In the genomic region with DNA sequence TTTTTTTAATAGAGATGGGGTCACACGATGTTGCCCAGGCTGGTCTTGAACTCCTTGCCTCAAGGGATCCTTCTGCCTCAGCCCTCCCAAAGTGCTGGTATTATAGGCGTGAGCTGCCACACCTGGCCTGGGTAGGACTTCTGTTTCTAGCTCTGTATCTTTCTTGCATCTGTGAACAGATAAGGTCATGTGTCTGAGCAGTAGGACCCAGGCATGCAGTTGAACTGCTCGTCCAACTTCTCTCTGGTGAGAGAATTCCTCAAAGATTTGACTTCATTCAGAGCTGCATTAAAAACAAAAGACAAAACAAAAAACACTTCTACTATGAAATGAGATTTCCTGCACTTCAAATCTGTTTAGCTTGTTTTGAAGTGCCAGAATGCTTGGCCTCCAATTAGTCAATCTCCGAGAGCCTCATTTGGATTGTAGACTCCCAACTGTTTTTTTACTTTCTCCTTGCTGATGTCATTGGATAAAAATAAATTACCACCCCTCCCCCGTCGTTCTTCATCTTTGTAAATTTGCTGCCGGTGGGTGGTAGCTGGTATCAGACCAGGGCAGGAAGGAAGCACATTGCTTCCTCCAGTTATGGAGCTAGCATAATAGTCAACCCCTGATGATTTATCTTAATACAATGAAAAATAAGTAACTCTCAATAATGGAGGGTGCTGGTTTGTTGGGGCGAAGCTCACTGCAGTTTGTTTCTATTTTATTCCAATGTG, we compare ENCODE assay signal across 12 cellular contexts. TPM values are rescaled to one million over a fixed set of nuclear protein-coding genes. Genes with fewer than 3 reads are reported as not detected.
DNase-seq lines count a peak whose midpoint lies in the region; ATAC-seq and TF ChIP-seq lines count a peak whose summit lies in the region.
"Had no signal": no experiment of that assay in that cellular context is flagged by ENCODE, and none has a peak within 500 bp of the region (broad histone marks: within the 10 kb centered on the region; RNA-seq: fewer than 3 reads in every experiment).

No MANE protein-coding gene starts in this region.

- H3K9me3 ChIP-seq in CD8-positive, alpha-beta T cell (ENCODE audit: low read length) = no peaks in the 10 kb centered on the region
- H3K9me3 ChIP-seq: prostate gland had no signal

- H3K36me3 ChIP-seq in CD8-positive, alpha-beta T cell (ENCODE audit: insufficient read depth, low read length) = no peaks in the 10 kb centered on the region
- H3K36me3 ChIP-seq: prostate gland, WERI-Rb-1 had no signal

- intact Hi-C loops in CD8-positive, alpha-beta T cell (cut with DNase I, micrococcal nuclease) = no loop called here

- H3K27me3 ChIP-seq in CD8-positive, alpha-beta T cell (ENCODE audit: insufficient read depth, low read length) = no peaks in the 10 kb centered on the region

- no peak for ATAC-seq in CD8-positive, alpha-beta T cell
- ATAC-seq in HG02759 (IDR thresholded peaks at IDR 0.05; ENCODE audit: unreplicated experiment) = peak; percentile 37
- no peak for ATAC-seq in GM19467 (IDR thresholded peaks at IDR 0.05; ENCODE audit: unreplicated experiment)
- ATAC-seq in HG03439 (IDR thresholded peaks at IDR 0.05; ENCODE audit: unreplicated experiment) = no peak
- ATAC-seq: activated T-helper 17 cell treated with anti-CD3 and anti-CD28 coated beads, Interleukin-2, amount 50 U/mL, for 72 hours had no signal

- POLR2A ChIA-PET in CD8-positive, alpha-beta T cell (lab: Charles Lee) = no interaction called here

- H3K4me3 Mint-ChIP-seq in CD8-positive, alpha-beta T cell = no peak overlapping the region
- no peak overlapping the region for H3K4me3 Mint-ChIP-seq in nephron
- H3K4me3 Mint-ChIP-seq: activated T-helper 17 cell treated with anti-CD3 and anti-CD28 coated beads, Interleukin-2, amount 50 U/mL, for 72 hours had no signal

- H3K4me1 Mint-ChIP-seq in CD8-positive, alpha-beta T cell (ENCODE audit: low read depth) = peaks cover 8% of the 10 kb centered on the region
- H3K4me1 Mint-ChIP-seq in nephron = peaks cover 6% of the 10 kb centered on the region
- H3K4me1 Mint-ChIP-seq: activated T-helper 17 cell treated with anti-CD3 and anti-CD28 coated beads, Interleukin-2, amount 50 U/mL, for 72 hours had no signal

- peak overlapping the region; percentile 58 for H3K27ac Mint-ChIP-seq in CD8-positive, alpha-beta T cell
- peak overlapping the region in 2 of 3 experiments; percentile 53 to 77 for H3K27ac Mint-ChIP-seq in nephron
- H3K27ac Mint-ChIP-seq: activated T-helper 17 cell treated with anti-CD3 and anti-CD28 coated beads, Interleukin-2, amount 50 U/mL, for 72 hours had no signal

- peaks cover 5% of the 10 kb centered on the region for H3K4me1 ChIP-seq in CD8-positive, alpha-beta T cell (ENCODE audit: insufficient read depth, low read length)
- H3K4me1 ChIP-seq: prostate gland had no signal

- H3K27me3 Mint-ChIP-seq in CD8-positive, alpha-beta T cell (ENCODE audit: low read depth) = no peaks in the 10 kb centered on the region
- no peaks in the 10 kb centered on the region for H3K27me3 Mint-ChIP-seq in nephron (ENCODE audit: low read depth)

- CTCF ChIA-PET in CD8-positive, alpha-beta T cell (lab: Charles Lee) = interaction anchor here (3.1 kb wide), 1 partner anchor 19 kb away, joined by 15 read pairs; no protein-coding TSS in a partner anchor

- no peak overlapping the region for H3K27ac ChIP-seq in CD8-positive, alpha-beta T cell (ENCODE audit: low read depth, low read length)
- H3K27ac ChIP-seq: prostate gland, WERI-Rb-1 had no signal

- H3K36me3 Mint-ChIP-seq in CD8-positive, alpha-beta T cell = no peaks in the 10 kb centered on the region
- no peaks in the 10 kb centered on the region for H3K36me3 Mint-ChIP-seq in nephron (ENCODE audit: low read depth)

- TF ChIP-seq CTCF in CD8-positive, alpha-beta T cell (IDR thresholded peaks at IDR 0.05) = no peak
- no peak for TF ChIP-seq CTCF in nephron (IDR thresholded peaks at IDR 0.05; ENCODE audit: unreplicated experiment in 3 of 3)

- no peak for DNase-seq in CD8-positive, alpha-beta T cell
- peak; percentile 97 for DNase-seq in dermis blood vessel endothelial cell
- no peak for DNase-seq in activated gamma-delta T cell treated with Interleukin-2 at 50 U/mL for 16 hours
- no peak for DNase-seq in stimulated activated CD4-positive, alpha-beta T cell treated with anti-CD3 and anti-CD28 coated beads, Interleukin-1b, Interleukin-23, amount 100 ng/mL, for 48 hours
- DNase-seq: NCI-H146, WERI-Rb-1 had no signal

- H3K4me3 ChIP-seq in CD8-positive, alpha-beta T cell (ENCODE audit: low read depth, low read length) = no peak overlapping the region
- H3K4me3 ChIP-seq: prostate gland had no signal

- no peaks in the 10 kb centered on the region for H3K9me3 Mint-ChIP-seq in CD8-positive, alpha-beta T cell
- H3K9me3 Mint-ChIP-seq in nephron = no peaks in the 10 kb centered on the region

RNA-seq across cellular contexts. Expression of a gene that starts 17.6 kb away (rescaled TPM):
- under 1 TPM; 0.11 to 0.25 TPM for total RNA-seq in CD8-positive, alpha-beta T cell
- 25.2 and 36.3 TPM in 2 replicates for total RNA-seq in dermis blood vessel endothelial cell

RNA-seq across cellular contexts. Expression of a gene that starts 59.8 kb away (rescaled TPM):
- total RNA-seq in CD8-positive, alpha-beta T cell = 1 to 10 TPM; 4.9 to 5.5 TPM
- total RNA-seq in dermis blood vessel endothelial cell = 24.0 and 31.5 TPM in 2 replicates

Comparison
In these comparisons a context has a peak if more than half of its experiments do, and no peak if none do; other contexts are left out.
1. RNA of a gene that starts 17.6 kb away (total RNA-seq): 25.2 to 36.3 TPM in dermis blood vessel endothelial cell; 0.11 to 0.25 TPM in CD8-positive, alpha-beta T cell; every median in the first group is over 10 times any median in the second.